ENCODE assay signal across 8 cellular contexts in the genomic region with DNA sequence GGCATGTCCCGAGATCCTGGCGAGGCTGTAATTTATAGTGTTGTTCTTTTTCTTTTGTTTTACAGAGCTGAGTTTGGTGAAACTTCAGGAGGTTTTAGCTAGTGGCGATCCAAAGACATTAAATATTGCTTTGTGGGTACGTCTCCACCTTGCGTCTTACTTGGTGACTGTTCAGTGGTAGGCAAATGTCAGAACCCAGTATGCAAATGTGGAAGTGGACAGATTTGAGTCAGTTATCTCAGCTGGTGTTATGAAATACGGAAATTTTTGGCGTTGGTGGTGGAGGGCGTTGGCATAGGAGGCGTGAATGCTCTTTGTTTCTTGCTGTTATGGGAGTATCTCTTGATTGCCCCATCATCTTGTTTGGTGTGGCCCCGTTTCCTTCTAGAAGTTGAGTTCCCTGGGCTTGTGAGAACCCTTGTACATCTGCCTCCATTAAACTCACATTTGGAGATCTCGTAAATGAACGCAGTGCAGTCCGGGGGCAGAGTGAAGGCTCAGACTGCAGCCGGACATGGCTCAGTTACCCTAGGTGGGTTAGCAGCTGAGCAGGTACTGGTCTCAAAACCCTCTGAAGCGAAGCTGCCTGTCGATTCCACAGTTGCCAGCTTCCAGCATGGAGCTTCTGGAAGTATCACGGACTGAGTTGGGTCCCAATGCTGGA.
A peak's percentile ranks its signal among the peaks of the same experiment; 100 is the strongest.
DNase-seq lines count a peak whose midpoint lies in the region; ATAC-seq and TF ChIP-seq lines count a peak whose summit lies in the region.

No MANE protein-coding gene starts in this region.

- H3K9me3 ChIP-seq in neutrophil = no peaks in the 10 kb centered on the region

- peak; percentile 57 for DNase-seq in activated T-cell treated with anti-CD3 and anti-CD28 coated beads, Interleukin-2, amount 50 U/mL, for 24 hours
- no peak for DNase-seq in activated T-cell treated with anti-CD3 and anti-CD28 coated beads, Interleukin-2, amount 50 U/mL, for 1 hour
- peak; percentile 27 to 43 for DNase-seq in activated CD4-positive, alpha-beta T cell treated with anti-CD3 and anti-CD28 coated beads, Interleukin-2, amount 50 U/mL, for 4 hours
- no peak for DNase-seq in NCI-H1694 (lab: John Stamatoyannopoulos, UW)
- no peak for DNase-seq in EL

- TF ChIP-seq CTCF in neutrophil (IDR thresholded peaks at IDR 0.05) = peak; percentile 62

- no peaks in the 10 kb centered on the region for H3K36me3 ChIP-seq in neutrophil

- peaks cover 69% of the 10 kb centered on the region for H3K4me1 Mint-ChIP-seq in activated T-cell treated with anti-CD3 and anti-CD28 coated beads, Interleukin-2, amount 50 U/mL, for 24 hours (ENCODE audit: low read depth)

- no peaks in the 10 kb centered on the region for H3K27me3 Mint-ChIP-seq in activated T-cell treated with anti-CD3 and anti-CD28 coated beads, Interleukin-2, amount 50 U/mL, for 24 hours

- peak overlapping the region; percentile 37 for H3K4me3 Mint-ChIP-seq in activated T-cell treated with anti-CD3 and anti-CD28 coated beads, Interleukin-2, amount 50 U/mL, for 24 hours

- H3K4me1 ChIP-seq in neutrophil (ENCODE audit: control insufficient read depth in 1 of 2, insufficient read depth in 1 of 2, low read depth in 1 of 2, low read length in 1 of 2) = peaks cover 100% of the 10 kb centered on the region in 2 experiments

- peaks cover 21% of the 10 kb centered on the region for H3K36me3 Mint-ChIP-seq in activated T-cell treated with anti-CD3 and anti-CD28 coated beads, Interleukin-2, amount 50 U/mL, for 24 hours (ENCODE audit: low read depth)

- H3K27me3 ChIP-seq in neutrophil = no peaks in the 10 kb centered on the region

- ATAC-seq in HG03159 (IDR thresholded peaks at IDR 0.05; ENCODE audit: unreplicated experiment) (peak; percentile 61), GM18873 (IDR thresholded peaks at IDR 0.05; ENCODE audit: low FRiP score, unreplicated experiment) (no peak)

- H3K27ac Mint-ChIP-seq in activated T-cell treated with anti-CD3 and anti-CD28 coated beads, Interleukin-2, amount 50 U/mL, for 24 hours = peak overlapping the region; percentile 91

- H3K27ac ChIP-seq in neutrophil = peak overlapping the region; percentile 95

- H3K9me3 Mint-ChIP-seq in activated T-cell treated with anti-CD3 and anti-CD28 coated beads, Interleukin-2, amount 50 U/mL, for 24 hours = peaks cover 2% of the 10 kb centered on the region

- H3K4me3 ChIP-seq in neutrophil (ENCODE audit: low read depth in 1 of 2, low read length in 1 of 2) = peak overlapping the region; percentile 27 to 48

Comparison
In these comparisons a context has a peak if more than half of its experiments do, and no peak if none do; other contexts are left out.
1. DNase-seq: peak in activated T-cell treated with anti-CD3 and anti-CD28 coated beads, Interleukin-2, amount 50 U/mL, for 24 hours (single experiment) and activated CD4-positive, alpha-beta T cell treated with anti-CD3 and anti-CD28 coated beads, Interleukin-2, amount 50 U/mL, for 4 hours (2 of 2); none in activated T-cell treated with anti-CD3 and anti-CD28 coated beads, Interleukin-2, amount 50 U/mL, for 1 hour (single experiment), NCI-H1694 (single experiment) and EL (single experiment).